ENCODE assay signal across 21 cellular contexts in the genomic region with DNA sequence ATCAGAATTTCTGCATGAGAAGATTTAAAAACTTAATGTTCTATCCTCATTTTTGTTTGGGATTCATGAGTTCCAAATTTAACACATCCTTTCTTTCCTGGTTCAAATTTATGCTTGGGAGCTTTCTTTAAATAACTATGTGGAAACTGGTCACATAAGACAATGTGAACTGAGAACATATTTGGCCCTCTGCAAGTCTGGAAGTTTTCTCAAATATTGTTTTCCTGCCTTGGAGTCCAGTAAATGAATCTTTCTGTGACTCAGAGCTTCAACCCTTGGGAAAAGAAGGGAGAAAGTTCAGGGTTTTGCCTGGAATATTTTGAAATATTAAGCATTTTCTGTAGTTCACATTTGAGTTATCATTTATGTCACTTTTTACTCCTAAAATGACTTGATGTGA.
"Had no signal": no experiment of that assay in that cellular context is flagged by ENCODE, and none has a peak within 500 bp of the region (broad histone marks: within the 10 kb centered on the region; RNA-seq: fewer than 3 reads in every experiment).

No MANE protein-coding gene starts in this region.

- DNase-seq: activated CD4-positive, alpha-beta memory T cell treated with anti-CD3 and anti-CD28 coated beads, Interleukin-2, amount 10 ng/mL, durations not matched to agents 7 days and 5 days; activated CD4-positive, alpha-beta T cell treated with anti-CD3 and anti-CD28 coated beads for 4 hours; activated naive CD4-positive, alpha-beta T cell treated with anti-CD3 and anti-CD28 coated beads, Interleukin-2, amount 10 ng/mL, durations not matched to agents 7 days and 5 days; activated T-cell treated with anti-CD3 and anti-CD28 coated beads, Interleukin-2, amount 50 U/mL, for 24 hours; adrenal gland; body of pancreas; effector CD8-positive, alpha-beta T cell; hypothalamus; kidney glomerular epithelial cell; lower lobe of right lung; naive B cell; SJCRH30; stimulated activated CD4-positive, alpha-beta T cell treated with anti-CD3 and anti-CD28 coated beads, Interleukin-15, amount 100 ng/mL, for 24 hours; stimulated activated CD4-positive, alpha-beta T cell treated with anti-CD3 and anti-CD28 coated beads, Interleukin-4, amount 100 ng/mL, for 1 hour; stimulated activated CD8-positive, alpha-beta memory T cell treated with anti-CD3 and anti-CD28 coated beads, Interleukin-4, amount 100 ng/mL, for 48 hours; stimulated activated naive CD4-positive, alpha-beta T cell treated with Interleukin-2 at 50 U/mL for 16 hours; T-helper 2 cell; testis; upper lobe of left lung had no signal

- H3K27me3 ChIP-seq: adrenal gland, body of pancreas, SJCRH30, testis, upper lobe of left lung had no signal

- H3K9me3 ChIP-seq: adrenal gland, body of pancreas, lower lobe of right lung, SJCRH30, testis, upper lobe of left lung had no signal

- ATAC-seq: body of pancreas, lower lobe of right lung, WTC11 had no signal

- H3K4me3 ChIP-seq: adrenal gland, body of pancreas, lower lobe of right lung, SJCRH30, skin epidermis, testis, upper lobe of left lung had no signal

- H3K27ac ChIP-seq: body of pancreas, lower lobe of right lung, SJCRH30, testis, upper lobe of left lung had no signal

- H3K36me3 ChIP-seq: adrenal gland, lower lobe of right lung, SJCRH30, upper lobe of left lung had no signal

- H3K4me1 ChIP-seq: adrenal gland, body of pancreas, lower lobe of right lung, SJCRH30, testis, upper lobe of left lung had no signal
